Comparison of ENCODE assay signal across 3 cellular contexts in the genomic region with DNA sequence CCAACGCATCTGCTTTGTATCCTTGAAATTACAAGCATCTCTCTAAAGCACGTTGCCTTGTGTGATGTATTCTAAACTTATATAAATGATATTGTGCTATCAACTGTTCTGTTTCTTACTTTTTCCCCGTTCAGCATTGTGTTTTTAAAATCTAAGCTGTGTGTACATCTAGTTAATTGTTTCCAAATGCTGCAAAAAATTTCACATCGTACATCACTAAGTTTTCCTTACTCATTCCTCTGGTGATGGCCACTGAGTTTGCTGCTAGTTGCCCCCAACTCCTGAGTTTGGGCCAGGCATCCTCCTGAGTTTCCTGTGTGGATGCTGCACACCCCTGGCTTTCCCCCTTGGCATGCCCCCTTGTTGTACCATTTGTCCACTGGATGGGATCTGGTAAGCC.
"Had no signal": no experiment of that assay in that cellular context is flagged by ENCODE, and none has a peak within 500 bp of the region (broad histone marks: within the 10 kb centered on the region; RNA-seq: fewer than 3 reads in every experiment).

No MANE protein-coding gene starts in this region.

- DNase-seq: GDM1, GF-D8 had no signal

- H3K4me3 ChIP-seq: GM12878 had no signal
